In genomic region chr2:120320887-120321556, GRCh38 we compare ENCODE assay signal across 1 cellular context. TPM values are rescaled to one million over a fixed set of nuclear protein-coding genes. Genes with fewer than 3 reads are reported as not detected.
"Had no signal": no experiment of that assay in that cellular context is flagged by ENCODE, and none has a peak within 500 bp of the region (broad histone marks: within the 10 kb centered on the region; RNA-seq: fewer than 3 reads in every experiment).

No MANE protein-coding gene starts in this region.

RNA-seq across cellular contexts. Expression of gene INHBB, which starts 24.9 kb away (rescaled TPM):
- polyA plus RNA-seq: keratinocyte had no signal
